Comparison of ENCODE assay signal across 31 cellular contexts in genomic region chr1:21649315-21649714, GRCh38. TPM values are rescaled to one million over a fixed set of nuclear protein-coding genes. Genes with fewer than 3 reads are reported as not detected.
"Had no signal": no experiment of that assay in that cellular context is flagged by ENCODE, and none has a peak within 500 bp of the region (broad histone marks: within the 10 kb centered on the region; RNA-seq: fewer than 3 reads in every experiment).

No MANE protein-coding gene starts in this region.

- DNase-seq: activated CD4-positive, alpha-beta memory T cell treated with anti-CD3 and anti-CD28 coated beads for 36 hours; activated CD4-positive, alpha-beta T cell treated with anti-CD3 and anti-CD28 coated beads, Interleukin-2, amount 10 ng/mL, durations not matched to agents 7 days and 5 days; activated CD4-positive, CD25-positive, alpha-beta regulatory T cell; activated gamma-delta T cell treated with Interleukin-2 at 50 U/mL for 16 hours; activated naive CD4-positive, alpha-beta T cell treated with anti-CD3 and anti-CD28 coated beads, Interleukin-2, amount 10 ng/mL, durations not matched to agents 7 days and 5 days; activated T-cell treated with anti-CD3 and anti-CD28 coated beads for 4 hours; activated T-cell treated with anti-CD3 and anti-CD28 coated beads, Interleukin-2, amount 50 U/mL, for 72 hours; aorta; body of pancreas; central memory CD4-positive, alpha-beta T cell; NCI-H1092; NCI-H1417; NCI-H2029; NCI-H2107; NCI-H2171 treated with DMSO at 0.1 percent for 48 hours; NCI-H345; NCI-H510A; NCI-H526 treated with DMSO at 0.1 percent for 48 hours; NCI-H82; NK-92 treated with Interleukin-12 subunit alpha and Interleukin-12 subunit beta, amount 100 ng/mL, for 24 hours; OCI-M1; RPMI8226 had no signal

- FAIRE-seq: bronchial epithelial cell had no signal

- H3K4me3 Mint-ChIP-seq: activated CD4-positive, alpha-beta memory T cell treated with anti-CD3 and anti-CD28 coated beads for 36 hours; activated naive CD4-positive, alpha-beta T cell treated with anti-CD3 and anti-CD28 coated beads, Interleukin-2, amount 10 ng/mL, durations not matched to agents 7 days and 5 days; activated T-cell treated with anti-CD3 and anti-CD28 coated beads, Interleukin-2, amount 50 U/mL, for 72 hours had no signal

- H3K36me3 Mint-ChIP-seq: activated CD4-positive, alpha-beta memory T cell treated with anti-CD3 and anti-CD28 coated beads for 36 hours; activated naive CD4-positive, alpha-beta T cell treated with anti-CD3 and anti-CD28 coated beads, Interleukin-2, amount 10 ng/mL, durations not matched to agents 7 days and 5 days; IgD-negative memory B cell had no signal

- H3K9ac ChIP-seq: KMS-11 had no signal

- H3K27ac Mint-ChIP-seq: activated CD4-positive, alpha-beta memory T cell treated with anti-CD3 and anti-CD28 coated beads for 36 hours; activated CD4-positive, alpha-beta T cell treated with anti-CD3 and anti-CD28 coated beads, Interleukin-2, amount 10 ng/mL, durations not matched to agents 7 days and 5 days; activated naive CD4-positive, alpha-beta T cell treated with anti-CD3 and anti-CD28 coated beads, Interleukin-2, amount 10 ng/mL, durations not matched to agents 7 days and 5 days; activated T-cell treated with anti-CD3 and anti-CD28 coated beads, Interleukin-2, amount 50 U/mL, for 72 hours; activated T-helper 2 cell treated with anti-CD3 and anti-CD28 coated beads, Interferon-gamma antibody, Interleukin-2, Interleukin-4, amounts not matched to agents 10 μg/mL and 5 μg/mL and 100 μg/mL, durations not matched to agents 14 hours and 24 hours and 36 hours; T-helper 2 cell treated with Interferon-gamma antibody and Interleukin-4, amounts not matched to agents 5 μg/mL and 100 μg/mL, for 36 hours had no signal

- H3K4me3 ChIP-seq: body of pancreas, SK-N-MC had no signal

- ATAC-seq: activated T-cell treated with anti-CD3 and anti-CD28 coated beads, Interleukin-2, amount 50 U/mL, for 72 hours; body of pancreas; Panc1; Right ventricle myocardium inferior had no signal

- H3K27ac ChIP-seq: body of pancreas, KMS-11, SK-N-MC had no signal

- H3K27me3 ChIP-seq: body of pancreas had no signal

- H3K9me3 Mint-ChIP-seq: activated CD4-positive, alpha-beta memory T cell treated with anti-CD3 and anti-CD28 coated beads for 36 hours; activated CD4-positive, alpha-beta T cell treated with anti-CD3 and anti-CD28 coated beads, Interleukin-2, amount 10 ng/mL, durations not matched to agents 7 days and 5 days; activated naive CD4-positive, alpha-beta T cell treated with anti-CD3 and anti-CD28 coated beads, Interleukin-2, amount 10 ng/mL, durations not matched to agents 7 days and 5 days; activated T-cell treated with anti-CD3 and anti-CD28 coated beads, Interleukin-2, amount 50 U/mL, for 72 hours; activated T-helper 2 cell treated with anti-CD3 and anti-CD28 coated beads, Interferon-gamma antibody, Interleukin-2, Interleukin-4, amounts not matched to agents 10 μg/mL and 5 μg/mL and 100 μg/mL, durations not matched to agents 14 hours and 24 hours and 36 hours; T-helper 2 cell treated with Interferon-gamma antibody and Interleukin-4, amounts not matched to agents 5 μg/mL and 100 μg/mL, for 36 hours had no signal

- H3K9me3 ChIP-seq: body of pancreas had no signal

- H3K4me2 ChIP-seq: KMS-11 had no signal

RNA-seq across cellular contexts. Expression of gene RAP1GAP, which starts 19.8 kb away (rescaled TPM):
- total RNA-seq: MCF 10A had no signal
- polyA plus RNA-seq: IgD-negative memory B cell had no signal
